ENCODE assay signal across 9 cellular contexts in the genomic region with DNA sequence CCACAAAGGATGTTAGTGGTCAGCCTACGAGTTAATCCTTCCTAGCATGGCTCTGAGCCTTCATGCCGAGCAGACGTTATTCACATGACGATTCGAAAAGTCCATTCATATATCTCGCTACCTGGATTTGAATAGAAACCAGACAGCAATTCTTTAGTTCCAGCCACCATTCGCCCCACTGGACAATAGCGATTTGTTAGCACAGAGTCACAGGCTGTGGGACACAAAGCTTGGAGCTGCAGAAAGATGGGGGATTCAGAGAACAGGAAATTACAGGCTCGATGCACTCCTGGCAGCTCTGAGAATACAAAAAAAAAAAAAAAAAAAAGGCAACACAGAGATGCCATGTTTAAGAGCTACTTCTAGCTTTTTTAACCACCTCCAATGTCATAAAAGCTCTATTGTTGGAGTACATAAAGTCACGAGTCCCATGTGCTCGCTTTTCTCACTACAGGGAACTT.
DNase-seq lines count a peak whose midpoint lies in the region; ATAC-seq and TF ChIP-seq lines count a peak whose summit lies in the region.
"Had no signal": no experiment of that assay in that cellular context is flagged by ENCODE, and none has a peak within 500 bp of the region (broad histone marks: within the 10 kb centered on the region; RNA-seq: fewer than 3 reads in every experiment).

No MANE protein-coding gene starts in this region.

- H3K27me3 ChIP-seq in osteoblast (ENCODE audit: insufficient read depth, low read length), result no peaks in the 10 kb centered on the region
- H3K27me3 ChIP-seq: pancreas had no signal

- no peak overlapping the region for H3K27ac Mint-ChIP-seq in activated CD4-positive, alpha-beta memory T cell treated with anti-CD3 and anti-CD28 coated beads, Interleukin-2, amount 10 ng/mL, durations not matched to agents 7 days and 5 days

- POLR2A ChIA-PET in activated CD4-positive, alpha-beta memory T cell treated with anti-CD3 and anti-CD28 coated beads, Interleukin-2, amount 10 ng/mL, durations not matched to agents 7 days and 5 days (lab: Charles Lee), result no interaction called here

- peaks cover 40% of the 10 kb centered on the region for H3K79me2 ChIP-seq in osteoblast (ENCODE audit: insufficient read depth, low read length)

- no peaks in the 10 kb centered on the region for H3K36me3 ChIP-seq in osteoblast (ENCODE audit: insufficient read depth, low read length)
- H3K36me3 ChIP-seq: pancreas had no signal

- ATAC-seq in esophagus mucosa (no peak), GM18861 (IDR thresholded peaks at IDR 0.05; ENCODE audit: unreplicated experiment) (no peak)

- no peak for TF ChIP-seq CTCF in osteoblast (IDR thresholded peaks at IDR 0.05; ENCODE audit: extremely low read depth, low read depth, low read length)

- no peaks in the 10 kb centered on the region for H3K9me3 ChIP-seq in osteoblast (ENCODE audit: low read depth, low read length)
- H3K9me3 ChIP-seq: pancreas had no signal

- no peaks in the 10 kb centered on the region for H3K9me3 Mint-ChIP-seq in activated CD4-positive, alpha-beta memory T cell treated with anti-CD3 and anti-CD28 coated beads, Interleukin-2, amount 10 ng/mL, durations not matched to agents 7 days and 5 days

- peaks cover 16% of the 10 kb centered on the region for H3K4me1 Mint-ChIP-seq in activated CD4-positive, alpha-beta memory T cell treated with anti-CD3 and anti-CD28 coated beads, Interleukin-2, amount 10 ng/mL, durations not matched to agents 7 days and 5 days

- peaks cover 28% of the 10 kb centered on the region for H3K4me1 ChIP-seq in osteoblast (ENCODE audit: insufficient read depth, low read length)

- peak overlapping the region; percentile 87 for H3K27ac ChIP-seq in osteoblast (ENCODE audit: low read depth, low read length)

- H3K36me3 Mint-ChIP-seq in activated CD4-positive, alpha-beta memory T cell treated with anti-CD3 and anti-CD28 coated beads, Interleukin-2, amount 10 ng/mL, durations not matched to agents 7 days and 5 days (ENCODE audit: low read depth), result no peaks in the 10 kb centered on the region

- peaks cover 48% of the 10 kb centered on the region for H3K27me3 Mint-ChIP-seq in activated CD4-positive, alpha-beta memory T cell treated with anti-CD3 and anti-CD28 coated beads, Interleukin-2, amount 10 ng/mL, durations not matched to agents 7 days and 5 days

- H2AFZ ChIP-seq in osteoblast (ENCODE audit: low read length), result peak overlapping the region; percentile 69

- peak overlapping the region; percentile 84 for H3K4me2 ChIP-seq in osteoblast (ENCODE audit: insufficient read depth, low read length)

- DNase-seq in activated CD8-positive, alpha-beta memory T cell treated with anti-CD3 and anti-CD28 coated beads for 24 hours, result peak; percentile 59
- DNase-seq in activated CD8-positive, alpha-beta memory T cell treated with anti-CD3 and anti-CD28 coated beads, Interleukin-2, amount 50 U/mL, for 4 hours, result no peak
- DNase-seq in NCI-H146 (lab: John Stamatoyannopoulos, UW) (peak; percentile 74), fibroblast of the conjunctiva (ENCODE audit: low read depth) (peak; percentile 17), osteoblast (ENCODE audit: insufficient read length, low spot score, missing footprints) (no peak)
- no peak for DNase-seq in activated CD4-positive, alpha-beta memory T cell treated with anti-CD3 and anti-CD28 coated beads, Interleukin-2, amount 10 ng/mL, durations not matched to agents 7 days and 5 days

- H4K20me1 ChIP-seq in osteoblast (ENCODE audit: insufficient read depth, low read length), result peaks cover under 1% of the 10 kb centered on the region

- H3K4me3 Mint-ChIP-seq in activated CD4-positive, alpha-beta memory T cell treated with anti-CD3 and anti-CD28 coated beads, Interleukin-2, amount 10 ng/mL, durations not matched to agents 7 days and 5 days, result peak overlapping the region; percentile 14

- CTCF ChIA-PET in activated CD4-positive, alpha-beta memory T cell treated with anti-CD3 and anti-CD28 coated beads, Interleukin-2, amount 10 ng/mL, durations not matched to agents 7 days and 5 days (lab: Charles Lee), result interaction anchor here (0.7 to 1.2 kb wide), 2 partner anchors 43 to 272 kb away, joined by 3 read pairs; no protein-coding TSS in a partner anchor

- H3K4me3 ChIP-seq in osteoblast (ENCODE audit: insufficient read depth, low read length), result peak overlapping the region; percentile 75

Comparison
In these comparisons a context has a peak if more than half of its experiments do, and no peak if none do; other contexts are left out.
1. DNase-seq: peak in activated CD8-positive, alpha-beta memory T cell treated with anti-CD3 and anti-CD28 coated beads for 24 hours (single experiment), NCI-H146 (single experiment) and fibroblast of the conjunctiva (single experiment); none in activated CD8-positive, alpha-beta memory T cell treated with anti-CD3 and anti-CD28 coated beads, Interleukin-2, amount 50 U/mL, for 4 hours (single experiment), activated CD4-positive, alpha-beta memory T cell treated with anti-CD3 and anti-CD28 coated beads, Interleukin-2, amount 10 ng/mL, durations not matched to agents 7 days and 5 days (single experiment) and osteoblast (single experiment).